24 cellular contexts compared by ENCODE assay signal in the genomic region with DNA sequence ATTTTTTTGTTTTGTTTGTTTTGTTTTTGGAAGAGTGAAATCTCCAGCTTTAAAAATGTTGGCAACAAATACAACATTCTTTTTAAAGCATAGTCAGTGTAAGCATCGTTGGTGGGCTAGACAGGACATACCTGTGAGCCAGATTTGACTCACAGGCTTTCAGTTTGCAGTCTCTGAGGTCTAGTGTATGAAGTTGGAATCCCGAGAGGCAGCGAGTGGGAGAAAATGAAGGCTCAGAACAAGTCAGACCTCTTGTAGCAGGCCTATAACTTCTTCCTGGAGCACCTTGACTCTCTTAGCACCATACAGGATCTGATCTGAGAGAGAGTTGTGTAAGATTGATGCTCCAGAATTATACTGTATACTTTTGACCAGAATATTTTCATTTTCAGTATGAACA.
"Had no signal": no experiment of that assay in that cellular context is flagged by ENCODE, and none has a peak within 500 bp of the region (broad histone marks: within the 10 kb centered on the region; RNA-seq: fewer than 3 reads in every experiment).

No MANE protein-coding gene starts in this region.

- H3K9me3 ChIP-seq: esophagus squamous epithelium, lower lobe of right lung, psoas muscle, spleen, thoracic aorta, tibial nerve, upper lobe of left lung had no signal

- H3K36me3 ChIP-seq: esophagus squamous epithelium, lower lobe of right lung, spleen, thoracic aorta, tibial nerve, upper lobe of left lung had no signal

- H3K27ac ChIP-seq: esophagus squamous epithelium, lower lobe of right lung, psoas muscle, skin epidermis, spleen, thoracic aorta, tibial nerve, upper lobe of left lung had no signal

- H3K27ac Mint-ChIP-seq: effector memory CD8-positive, alpha-beta T cell; nephron progenitor cell; stimulated activated naive B cell treated with anti-CD40 and anti-IgM and Interleukin-4, amounts not matched to agents 10 μg/mL and 1 μg/mL and 100 μg/mL, for 72 hours; stimulated activated naive CD8-positive, alpha-beta T cell treated with anti-CD3 and anti-CD28 coated beads, Interleukin-15, Interleukin-2, amounts not matched to agents 100 ng/mL and 50 ng/mL, for 24 hours had no signal

- FAIRE-seq: endometrium, frontal cortex, keratinocyte, urothelium cell line had no signal

- H3K4me1 Mint-ChIP-seq: naive thymus-derived CD8-positive, alpha-beta T cell; stimulated activated naive B cell treated with anti-CD40 and anti-IgM and Interleukin-4, amounts not matched to agents 10 μg/mL and 1 μg/mL and 100 μg/mL, for 72 hours had no signal

- ATAC-seq: effector memory CD8-positive, alpha-beta T cell; left ventricle myocardium superior; lower lobe of right lung; naive thymus-derived CD8-positive, alpha-beta T cell; psoas muscle; right cardiac atrium; stimulated activated naive B cell treated with anti-CD40 and anti-IgM and Interleukin-4, amounts not matched to agents 10 μg/mL and 1 μg/mL and 100 μg/mL, for 72 hours had no signal

- H3K4me3 Mint-ChIP-seq: effector memory CD8-positive, alpha-beta T cell; naive thymus-derived CD8-positive, alpha-beta T cell; nephron progenitor cell; stimulated activated naive B cell treated with anti-CD40 and anti-IgM and Interleukin-4, amounts not matched to agents 10 μg/mL and 1 μg/mL and 100 μg/mL, for 72 hours; stimulated activated naive CD8-positive, alpha-beta T cell treated with anti-CD3 and anti-CD28 coated beads, Interleukin-15, Interleukin-2, amounts not matched to agents 100 ng/mL and 50 ng/mL, for 24 hours had no signal

- H3K4me3 ChIP-seq: esophagus squamous epithelium, lower lobe of right lung, psoas muscle, skin epidermis, spleen, thoracic aorta, tibial nerve, upper lobe of left lung had no signal

- H3K4me1 ChIP-seq: lower lobe of right lung, psoas muscle, spleen, upper lobe of left lung had no signal

- H3K36me3 Mint-ChIP-seq: naive thymus-derived CD8-positive, alpha-beta T cell; stimulated activated naive B cell treated with anti-CD40 and anti-IgM and Interleukin-4, amounts not matched to agents 10 μg/mL and 1 μg/mL and 100 μg/mL, for 72 hours had no signal

- DNase-seq: cortex of kidney; effector memory CD8-positive, alpha-beta T cell; erythroblast; esophagus squamous epithelium; hypothalamus; left ventricle myocardium superior; lower lobe of right lung; naive thymus-derived CD8-positive, alpha-beta T cell; nephron progenitor cell; nucleus accumbens; posterior cingulate gyrus; psoas muscle; right cardiac atrium; spleen; stimulated activated naive B cell treated with anti-CD40 and anti-IgM and Interleukin-4, amounts not matched to agents 10 μg/mL and 1 μg/mL and 100 μg/mL, for 72 hours; upper lobe of left lung had no signal

- H3K27me3 ChIP-seq: esophagus squamous epithelium, spleen, tibial nerve, upper lobe of left lung had no signal

- H3K27me3 Mint-ChIP-seq: effector memory CD8-positive, alpha-beta T cell; stimulated activated naive B cell treated with anti-CD40 and anti-IgM and Interleukin-4, amounts not matched to agents 10 μg/mL and 1 μg/mL and 100 μg/mL, for 72 hours; stimulated activated naive CD8-positive, alpha-beta T cell treated with anti-CD3 and anti-CD28 coated beads, Interleukin-15, Interleukin-2, amounts not matched to agents 100 ng/mL and 50 ng/mL, for 24 hours had no signal

- H3K9me3 Mint-ChIP-seq: nephron progenitor cell; stimulated activated naive B cell treated with anti-CD40 and anti-IgM and Interleukin-4, amounts not matched to agents 10 μg/mL and 1 μg/mL and 100 μg/mL, for 72 hours had no signal
